2 cellular contexts compared by ENCODE assay signal in genomic region chr4:60088803-60089202, GRCh38.
TF ChIP-seq lines count a peak whose summit lies in the region.

No MANE protein-coding gene starts in this region.

TF ChIP-seq in GM23338, 12 proteins besides CTCF, POLR2A, EP300 and RAD21:
- TF ChIP-seq, protein P1, sequence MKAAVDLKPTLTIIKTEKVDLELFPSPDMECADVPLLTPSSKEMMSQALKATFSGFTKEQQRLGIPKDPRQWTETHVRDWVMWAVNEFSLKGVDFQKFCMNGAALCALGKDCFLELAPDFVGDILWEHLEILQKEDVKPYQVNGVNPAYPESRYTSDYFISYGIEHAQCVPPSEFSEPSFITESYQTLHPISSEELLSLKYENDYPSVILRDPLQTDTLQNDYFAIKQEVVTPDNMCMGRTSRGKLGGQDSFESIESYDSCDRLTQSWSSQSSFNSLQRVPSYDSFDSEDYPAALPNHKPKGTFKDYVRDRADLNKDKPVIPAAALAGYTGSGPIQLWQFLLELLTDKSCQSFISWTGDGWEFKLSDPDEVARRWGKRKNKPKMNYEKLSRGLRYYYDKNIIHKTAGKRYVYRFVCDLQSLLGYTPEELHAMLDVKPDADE (IDR thresholded peaks at IDR 0.05): no peak
- TF ChIP-seq, protein P2, sequence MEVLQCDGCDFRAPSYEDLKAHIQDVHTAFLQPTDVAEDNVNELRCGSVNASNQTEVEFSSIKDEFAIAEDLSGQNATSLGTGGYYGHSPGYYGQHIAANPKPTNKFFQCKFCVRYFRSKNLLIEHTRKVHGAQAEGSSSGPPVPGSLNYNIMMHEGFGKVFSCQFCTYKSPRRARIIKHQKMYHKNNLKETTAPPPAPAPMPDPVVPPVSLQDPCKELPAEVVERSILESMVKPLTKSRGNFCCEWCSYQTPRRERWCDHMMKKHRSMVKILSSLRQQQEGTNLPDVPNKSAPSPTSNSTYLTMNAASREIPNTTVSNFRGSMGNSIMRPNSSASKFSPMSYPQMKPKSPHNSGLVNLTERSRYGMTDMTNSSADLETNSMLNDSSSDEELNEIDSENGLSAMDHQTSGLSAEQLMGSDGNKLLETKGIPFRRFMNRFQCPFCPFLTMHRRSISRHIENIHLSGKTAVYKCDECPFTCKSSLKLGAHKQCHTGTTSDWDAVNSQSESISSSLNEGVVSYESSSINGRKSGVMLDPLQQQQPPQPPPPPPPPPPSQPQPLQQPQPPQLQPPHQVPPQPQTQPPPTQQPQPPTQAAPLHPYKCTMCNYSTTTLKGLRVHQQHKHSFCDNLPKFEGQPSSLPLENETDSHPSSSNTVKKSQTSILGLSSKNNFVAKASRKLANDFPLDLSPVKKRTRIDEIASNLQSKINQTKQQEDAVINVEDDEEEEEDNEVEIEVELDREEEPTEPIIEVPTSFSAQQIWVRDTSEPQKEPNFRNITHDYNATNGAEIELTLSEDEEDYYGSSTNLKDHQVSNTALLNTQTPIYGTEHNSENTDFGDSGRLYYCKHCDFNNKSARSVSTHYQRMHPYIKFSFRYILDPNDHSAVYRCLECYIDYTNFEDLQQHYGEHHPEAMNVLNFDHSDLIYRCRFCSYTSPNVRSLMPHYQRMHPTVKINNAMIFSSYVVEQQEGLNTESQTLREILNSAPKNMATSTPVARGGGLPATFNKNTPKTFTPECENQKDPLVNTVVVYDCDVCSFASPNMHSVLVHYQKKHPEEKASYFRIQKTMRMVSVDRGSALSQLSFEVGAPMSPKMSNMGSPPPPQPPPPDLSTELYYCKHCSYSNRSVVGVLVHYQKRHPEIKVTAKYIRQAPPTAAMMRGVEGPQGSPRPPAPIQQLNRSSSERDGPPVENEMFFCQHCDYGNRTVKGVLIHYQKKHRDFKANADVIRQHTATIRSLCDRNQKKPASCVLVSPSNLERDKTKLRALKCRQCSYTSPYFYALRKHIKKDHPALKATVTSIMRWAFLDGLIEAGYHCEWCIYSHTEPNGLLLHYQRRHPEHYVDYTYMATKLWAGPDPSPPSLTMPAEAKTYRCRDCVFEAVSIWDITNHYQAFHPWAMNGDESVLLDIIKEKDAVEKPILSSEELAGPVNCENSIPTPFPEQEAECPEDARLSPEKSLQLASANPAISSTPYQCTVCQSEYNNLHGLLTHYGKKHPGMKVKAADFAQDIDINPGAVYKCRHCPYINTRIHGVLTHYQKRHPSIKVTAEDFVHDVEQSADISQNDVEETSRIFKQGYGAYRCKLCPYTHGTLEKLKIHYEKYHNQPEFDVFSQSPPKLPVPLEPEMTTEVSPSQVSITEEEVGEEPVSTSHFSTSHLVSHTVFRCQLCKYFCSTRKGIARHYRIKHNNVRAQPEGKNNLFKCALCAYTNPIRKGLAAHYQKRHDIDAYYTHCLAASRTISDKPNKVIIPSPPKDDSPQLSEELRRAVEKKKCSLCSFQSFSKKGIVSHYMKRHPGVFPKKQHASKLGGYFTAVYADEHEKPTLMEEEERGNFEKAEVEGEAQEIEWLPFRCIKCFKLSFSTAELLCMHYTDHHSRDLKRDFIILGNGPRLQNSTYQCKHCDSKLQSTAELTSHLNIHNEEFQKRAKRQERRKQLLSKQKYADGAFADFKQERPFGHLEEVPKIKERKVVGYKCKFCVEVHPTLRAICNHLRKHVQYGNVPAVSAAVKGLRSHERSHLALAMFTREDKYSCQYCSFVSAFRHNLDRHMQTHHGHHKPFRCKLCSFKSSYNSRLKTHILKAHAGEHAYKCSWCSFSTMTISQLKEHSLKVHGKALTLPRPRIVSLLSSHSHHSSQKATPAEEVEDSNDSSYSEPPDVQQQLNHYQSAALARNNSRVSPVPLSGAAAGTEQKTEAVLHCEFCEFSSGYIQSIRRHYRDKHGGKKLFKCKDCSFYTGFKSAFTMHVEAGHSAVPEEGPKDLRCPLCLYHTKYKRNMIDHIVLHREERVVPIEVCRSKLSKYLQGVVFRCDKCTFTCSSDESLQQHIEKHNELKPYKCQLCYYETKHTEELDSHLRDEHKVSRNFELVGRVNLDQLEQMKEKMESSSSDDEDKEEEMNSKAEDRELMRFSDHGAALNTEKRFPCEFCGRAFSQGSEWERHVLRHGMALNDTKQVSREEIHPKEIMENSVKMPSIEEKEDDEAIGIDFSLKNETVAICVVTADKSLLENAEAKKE (CRISPR knock-in tag; IDR thresholded peaks at IDR 0.05): peak; percentile 81
- TF ChIP-seq CREB1 (CRISPR knock-in tag; IDR thresholded peaks at IDR 0.05; ENCODE audit: low read depth): no peak

TF ChIP-seq in H1, 55 proteins besides CTCF, POLR2A, EP300 and RAD21:
- no peak for TF ChIP-seq JUND (IDR thresholded peaks at IDR 0.05; ENCODE audit: low read length)
- no peak for TF ChIP-seq BCL11A (IDR thresholded peaks at IDR 0.05; ENCODE audit: low read depth in 2 of 2, low read length in 2 of 2)
- no peak for TF ChIP-seq RFX5 (IDR thresholded peaks at IDR 0.05; ENCODE audit: borderline replicate concordance, low read depth, low read length)
- TF ChIP-seq YY1 (IDR thresholded peaks at IDR 0.05; ENCODE audit: low read depth, low read length): no peak
- no peak for TF ChIP-seq CREB1 (IDR thresholded peaks at IDR 0.05)
- TF ChIP-seq MAFK (IDR thresholded peaks at IDR 0.05; ENCODE audit: low read depth, low read length): no peak
- no peak for TF ChIP-seq GABPA (IDR thresholded peaks at IDR 0.05; ENCODE audit: borderline replicate concordance, insufficient read depth, low read length)
- no peak for TF ChIP-seq SIN3A (conservative IDR thresholded peaks at IDR 0.05 in 1 of 2, IDR thresholded peaks at IDR 0.05 in 1 of 2; ENCODE audit: low read depth in 1 of 2, low read length in 2 of 2)
- no peak for TF ChIP-seq TAF1 (IDR thresholded peaks at IDR 0.05; ENCODE audit: low read depth, low read length)
- no peak for TF ChIP-seq POU5F1 (IDR thresholded peaks at IDR 0.05; ENCODE audit: low read depth, low read length)
- no peak for TF ChIP-seq EZH2 (IDR thresholded peaks at IDR 0.05; ENCODE audit: low read depth, low read length, severe bottlenecking)
- no peak for TF ChIP-seq ATF3 (IDR thresholded peaks at IDR 0.05; ENCODE audit: insufficient read depth, low read depth, low read length)
- TF ChIP-seq CBX8 (IDR thresholded peaks at IDR 0.05; ENCODE audit: borderline replicate concordance, low read depth, low read length): no peak
